Comparison of ENCODE assay signal across 17 cellular contexts in the genomic region with DNA sequence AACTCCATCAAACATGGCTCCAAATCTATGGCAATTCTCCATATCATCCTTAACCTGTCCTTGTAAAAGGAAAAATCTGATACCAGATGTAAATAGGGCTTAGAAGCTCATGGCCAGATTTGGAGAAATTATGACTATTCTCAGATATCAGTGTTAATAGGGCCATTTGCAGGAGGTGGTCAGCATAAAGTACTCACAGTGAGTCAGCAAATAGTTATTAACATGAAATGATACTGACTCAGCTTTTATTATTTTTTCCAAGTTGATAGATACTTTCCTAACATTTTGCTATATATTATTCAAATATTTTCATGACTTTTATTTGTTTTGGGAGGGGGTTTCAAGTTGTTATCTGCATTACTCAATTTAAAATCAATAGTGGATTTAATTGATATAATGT. TPM values are rescaled to one million over a fixed set of nuclear protein-coding genes. Genes with fewer than 3 reads are reported as not detected.
DNase-seq lines count a peak whose midpoint lies in the region; ATAC-seq, FAIRE-seq and TF ChIP-seq lines count a peak whose summit lies in the region.
"Had no signal": no experiment of that assay in that cellular context is flagged by ENCODE, and none has a peak within 500 bp of the region (broad histone marks: within the 10 kb centered on the region; RNA-seq: fewer than 3 reads in every experiment).

No MANE protein-coding gene starts in this region.

- BruUV-seq in HepG2 (replicated peaks; lab: Mats Ljungman, UMichigan) (no TSS peak), IMR-90 (replicated peaks; lab: Mats Ljungman, UMichigan) (no TSS peak)

- TF ChIP-seq RAD21 in HepG2 (CRISPR knock-in tag; IDR thresholded peaks at IDR 0.05) = no peak
- no peak for TF ChIP-seq RAD21 in IMR-90 (IDR thresholded peaks at IDR 0.05; ENCODE audit: low read length)

- no peak overlapping the region for H4K8ac ChIP-seq in IMR-90 (ENCODE audit: low read depth in 2 of 2, low read length in 2 of 2)

- H4K91ac ChIP-seq in IMR-90 (ENCODE audit: insufficient read depth, low read depth, low read length) = no peak overlapping the region

- H3K4me3 ChIP-seq in HepG2 (replicated peaks in 1 of 3; ENCODE audit: insufficient read depth in 1 of 3, low read depth in 2 of 3, low read length in 3 of 3) = no peak overlapping the region
- H3K4me3 ChIP-seq in right lobe of liver = no peak overlapping the region
- H3K4me3 ChIP-seq in IMR-90 (ENCODE audit: insufficient read depth, low read depth, low read length) = no peak overlapping the region
- H3K4me3 ChIP-seq in fibroblast of mammary gland (ENCODE audit: control insufficient read depth, low read depth, low read length) = no peak overlapping the region
- H3K4me3 ChIP-seq: BLaER1 had no signal

- H3K4me1 ChIP-seq in HepG2 (ENCODE audit: insufficient read depth, low read length) = no peaks in the 10 kb centered on the region
- H3K4me1 ChIP-seq in right lobe of liver = no peaks in the 10 kb centered on the region
- no peaks in the 10 kb centered on the region for H3K4me1 ChIP-seq in IMR-90 (ENCODE audit: control insufficient read depth, insufficient read depth, low read length)
- H3K4me1 ChIP-seq: BLaER1 had no signal

- POLR2A ChIA-PET in HepG2 (lab: Yijun Ruan, JAX) (no interaction called here), IMR-90 (lab: Charles Lee; ENCODE audit: unreplicated experiment) (no interaction called here)

- dilution Hi-C loops in IMR-90 (cut with HindIII; ENCODE audit: low sequenced_read_pairs, unreplicated experiment) = no loop called here

- ATAC-seq in HepG2 (no peak), right lobe of liver (no peak), IMR-90 (ENCODE audit: low read depth) (no peak)

- H3K23ac ChIP-seq in IMR-90 (ENCODE audit: low read depth, low read length) = no peak overlapping the region

- no peak overlapping the region for H2BK5ac ChIP-seq in IMR-90 (ENCODE audit: low read depth, low read length, poor library complexity, severe bottlenecking)

- no peak for TF ChIP-seq CTCF in HepG2 (CRISPR knock-in tag; IDR thresholded peaks at IDR 0.05)
- TF ChIP-seq CTCF in right lobe of liver (IDR thresholded peaks at IDR 0.05) = no peak
- TF ChIP-seq CTCF in IMR-90 (conservative IDR thresholded peaks at IDR 0.05; ENCODE audit: low read depth, low read length) = no peak
- no peak for TF ChIP-seq CTCF in fibroblast of mammary gland (conservative IDR thresholded peaks at IDR 0.05; ENCODE audit: control insufficient read depth, insufficient read depth, low read depth, low read length)

- H3K56ac ChIP-seq in IMR-90 (ENCODE audit: extremely low read depth, insufficient read depth, low read length) = no peak overlapping the region

- H2BK15ac ChIP-seq in IMR-90 (ENCODE audit: low read depth, low read length) = no peak overlapping the region

- intact Hi-C loops in HepG2 (cut with micrococcal nuclease; ENCODE audit: unreplicated experiment) (no loop called here), right lobe of liver (cut with DNase I) (no loop called here), IMR-90 (cut with micrococcal nuclease) (no loop called here)

- H3K9me1 ChIP-seq in IMR-90 (ENCODE audit: insufficient read depth, low read length) = no peaks in the 10 kb centered on the region

- FAIRE-seq in HepG2 (lab: Jason Lieb, UNC) = no peak
- FAIRE-seq: H1 had no signal

- no peak overlapping the region for H2BK20ac ChIP-seq in IMR-90 (ENCODE audit: low read depth, low read length)

- TF ChIP-seq POLR2A in HepG2 (IDR thresholded peaks at IDR 0.05; ENCODE audit: insufficient read depth in 1 of 2, low read depth in 2 of 2, low read length in 2 of 2) = no peak
- TF ChIP-seq POLR2A in right lobe of liver (IDR thresholded peaks at IDR 0.05) = no peak
- TF ChIP-seq POLR2A in IMR-90 (IDR thresholded peaks at IDR 0.05; ENCODE audit: low read depth, low read length) = no peak

- no peak overlapping the region for H3K4me2 ChIP-seq in HepG2 (ENCODE audit: low read depth, low read length)
- no peak overlapping the region for H3K4me2 ChIP-seq in IMR-90 (ENCODE audit: low read depth, low read length)
- H3K4me2 ChIP-seq: BLaER1 had no signal

- no peaks in the 10 kb centered on the region for H3K36me3 ChIP-seq in HepG2 (replicated peaks in 1 of 2; ENCODE audit: control insufficient read depth in 1 of 2, insufficient read depth in 2 of 2, low read length in 2 of 2)
- no peaks in the 10 kb centered on the region for H3K36me3 ChIP-seq in right lobe of liver
- H3K36me3 ChIP-seq in IMR-90 (ENCODE audit: control insufficient read depth, insufficient read depth, low read length) = no peaks in the 10 kb centered on the region
- H3K36me3 ChIP-seq: BLaER1 had no signal

- H3K27me3 ChIP-seq in HepG2 (ENCODE audit: control insufficient read depth in 1 of 2, insufficient read depth in 2 of 2, low read length in 2 of 2) (no peaks in the 10 kb centered on the region), right lobe of liver (no peaks in the 10 kb centered on the region), IMR-90 (ENCODE audit: control insufficient read depth, insufficient read depth, low read length) (no peaks in the 10 kb centered on the region)
- H3K27me3 ChIP-seq: BLaER1 had no signal

- H2AK9ac ChIP-seq in IMR-90 (replicated peaks; ENCODE audit: low read depth, low read length, poor library complexity) = no peak overlapping the region

- H2AK5ac ChIP-seq in IMR-90 (ENCODE audit: low read depth, low read length) = no peak overlapping the region

- H3K18ac ChIP-seq in IMR-90 (ENCODE audit: low read depth, low read length) = no peak overlapping the region

- no peak overlapping the region for H3K4ac ChIP-seq in IMR-90 (ENCODE audit: low read depth, low read length)

- H4K20me1 ChIP-seq in HepG2 (ENCODE audit: insufficient read depth, low read length) = no peaks in the 10 kb centered on the region
- H4K20me1 ChIP-seq in IMR-90 (ENCODE audit: insufficient read depth, low read length) = no peaks in the 10 kb centered on the region
- H4K20me1 ChIP-seq: BLaER1 had no signal

- no peak overlapping the region for H3K9ac ChIP-seq in HepG2 (ENCODE audit: insufficient read depth, low read depth, low read length)
- no peak overlapping the region for H3K9ac ChIP-seq in IMR-90 (ENCODE audit: low read depth, low read length)
- H3K9ac ChIP-seq: BLaER1 had no signal

- no peaks in the 10 kb centered on the region for H3K79me1 ChIP-seq in IMR-90 (ENCODE audit: low read depth in 1 of 2, low read length in 2 of 2)

- no peak overlapping the region for H3K14ac ChIP-seq in IMR-90 (replicated peaks; ENCODE audit: low read depth, low read length)

- CTCF ChIA-PET in HepG2 (lab: Yijun Ruan, JAX; ENCODE audit: low intra/inter-chr PET ratio, low total read pairs) = no interaction called here
- CTCF ChIA-PET in IMR-90 (lab: Yijun Ruan, JAX) = no interaction called here

- H2BK120ac ChIP-seq in IMR-90 (ENCODE audit: low read depth, low read length) = no peak overlapping the region

- H2AFZ ChIP-seq in HepG2 (ENCODE audit: low read length) (no peak overlapping the region), IMR-90 (replicated peaks; ENCODE audit: low read length, poor library complexity) (no peak overlapping the region)

- H3K9me3 ChIP-seq in HepG2 (ENCODE audit: low read length) (no peaks in the 10 kb centered on the region), right lobe of liver (no peaks in the 10 kb centered on the region), IMR-90 (ENCODE audit: control insufficient read depth, insufficient read depth, low read length) (no peaks in the 10 kb centered on the region)
- H3K9me3 ChIP-seq: BLaER1 had no signal

- H3K27ac ChIP-seq in HepG2 (ENCODE audit: extremely low read length, insufficient read depth, low read length) (no peak overlapping the region), right lobe of liver (no peak overlapping the region), IMR-90 (ENCODE audit: insufficient read depth, low read length) (no peak overlapping the region)
- H3K27ac ChIP-seq: 22Rv1, BLaER1 had no signal

- H4K5ac ChIP-seq in IMR-90 (ENCODE audit: low read depth, low read length) = no peak overlapping the region

- TF ChIP-seq EP300 in HepG2 (IDR thresholded peaks at IDR 0.05; ENCODE audit: low read depth in 2 of 2, low read length in 2 of 2) (no peak), HepG2 (CRISPR knock-in tag; IDR thresholded peaks at IDR 0.05; ENCODE audit: borderline replicate concordance) (no peak)

- no peaks in the 10 kb centered on the region for H3K79me2 ChIP-seq in HepG2 (ENCODE audit: insufficient read depth, low read length)

- DNase-seq in HepG2 (ENCODE audit: low spot score) = no peak
- DNase-seq in right lobe of liver = no peak
- no peak for DNase-seq in IMR-90
- DNase-seq in fibroblast of mammary gland (ENCODE audit: low read depth) = peak; percentile 4
- no peak for DNase-seq in DMS53 (lab: John Stamatoyannopoulos, UW)
- no peak for DNase-seq in dedifferentiated amniotic fluid mesenchymal stem cell (ENCODE audit: extremely low spot score)
- no peak for DNase-seq in DMS114 treated with DMSO at 0.1 percent for 48 hours (lab: John Stamatoyannopoulos, UW; ENCODE audit: unreplicated experiment)
- DNase-seq: CD4-positive, alpha-beta memory T cell; DND-41; GF-D8; H9 had no signal

- in situ Hi-C loops in HepG2 (cut with HindIII; ENCODE audit: extremely low pct_ligation_motif_present, low pct_unique_long_range_greater_than_20kb) = no loop called here
- in situ Hi-C loops in IMR-90 (cut with MboI; ENCODE audit: low sequenced_read_pairs) = no loop called here

RNA-seq across cellular contexts. Expression of gene IQCJ, which starts 11.5 kb away (rescaled TPM):
- total RNA-seq in HepG2 (2016; rRNA removed; fragmentation: Illumina TruSeq; extraction: Trizol) = not detected in 2 replicates
- not detected in 2 replicates for total RNA-seq in HepG2 (2016; cell fraction: cytosol; rRNA removed; fragmentation: Illumina TruSeq; extraction: Trizol; ENCODE audit: low read depth)
- total RNA-seq in HepG2 (2016; cell fraction: insoluble cytoplasmic fraction; rRNA removed; fragmentation: Illumina TruSeq; extraction: Trizol) = not detected in 2 replicates
- not detected in 2 replicates for total RNA-seq in HepG2 (2016; cell fraction: membrane; rRNA removed; fragmentation: Illumina TruSeq; extraction: Trizol)
- not detected in 2 replicates for total RNA-seq in HepG2 (2016; cell fraction: nucleus; rRNA removed; fragmentation: Illumina TruSeq; extraction: Trizol)
- not detected in 2 replicates for polyA plus RNA-seq in HepG2 (2011; rRNA removed)
- not detected in 2 replicates for polyA plus RNA-seq in HepG2 (2011; cell fraction: cytosol; rRNA removed)
- not detected in 2 replicates for polyA plus RNA-seq in HepG2 (2011; cell fraction: nucleus; rRNA removed)
- not detected in 2 replicates for polyA plus RNA-seq in HepG2 (2012)
- polyA plus RNA-seq in HepG2 (2016; cell fraction: cytosol; fragmentation: Illumina TruSeq; extraction: Trizol; ENCODE audit: low read depth) = not detected in 2 replicates
- not detected in 2 replicates for polyA plus RNA-seq in HepG2 (2016; cell fraction: insoluble cytoplasmic fraction; fragmentation: Illumina TruSeq; extraction: Trizol; ENCODE audit: low read depth)
- not detected in 2 replicates for polyA plus RNA-seq in HepG2 (2016; cell fraction: membrane; fragmentation: Illumina TruSeq; extraction: Trizol; ENCODE audit: low read depth)
- polyA plus RNA-seq in HepG2 (2016; cell fraction: nucleus; fragmentation: Illumina TruSeq; extraction: Trizol; ENCODE audit: insufficient read depth, low read depth) = not detected in 2 replicates
- not detected in 2 replicates for polyA minus RNA-seq in HepG2 (2011; rRNA and poly(A)+ RNA removed; ENCODE audit: low replicate concordance)
- polyA minus RNA-seq in HepG2 (2011; cell fraction: cytosol; rRNA and poly(A)+ RNA removed) = not detected in 2 replicates
- 1.5 TPM in 1 of 2 replicates, not detected in the other for polyA minus RNA-seq in HepG2 (2011; cell fraction: nucleus; rRNA and poly(A)+ RNA removed)
- not detected for total RNA-seq in right lobe of liver
- total RNA-seq in IMR-90 (2012; rRNA removed) = not detected in 2 replicates
- not detected in 2 replicates for polyA plus RNA-seq in IMR-90 (2012; rRNA removed)
- not detected in 2 replicates for polyA plus RNA-seq in IMR-90 (2012; cell fraction: cytosol; rRNA removed)
- polyA plus RNA-seq in IMR-90 (2012; cell fraction: nucleus; rRNA removed; ENCODE audit: low replicate concordance) = not detected in 2 replicates
- total RNA-seq: A673; CD4-positive, alpha-beta memory T cell; H1; H9 had no signal
- polyA plus RNA-seq: AG04450; CD14-positive monocyte; CD4-positive, alpha-beta memory T cell; H1 had no signal
